12 cellular contexts compared by ENCODE assay signal in the genomic region with DNA sequence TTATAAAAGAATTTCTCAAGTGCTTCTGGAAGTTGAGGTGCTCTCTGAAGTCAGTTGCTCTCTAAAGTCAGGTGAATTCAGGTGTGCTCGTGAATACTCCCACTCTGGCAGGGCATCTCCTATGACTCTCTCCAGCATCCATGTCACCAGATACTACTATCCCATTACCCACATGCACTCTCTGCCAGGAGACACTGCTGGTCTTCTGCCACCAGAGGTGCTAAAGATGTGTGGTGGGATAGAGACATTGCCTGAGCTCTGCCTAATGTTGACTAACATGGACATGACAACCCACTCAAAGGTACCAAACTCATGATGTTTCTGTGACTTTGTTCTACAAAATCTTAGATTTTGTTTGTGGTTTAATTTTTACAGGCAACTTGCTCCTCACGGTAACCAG.
DNase-seq lines count a peak whose midpoint lies in the region; ATAC-seq and TF ChIP-seq lines count a peak whose summit lies in the region.
"Had no signal": no experiment of that assay in that cellular context is flagged by ENCODE, and none has a peak within 500 bp of the region (broad histone marks: within the 10 kb centered on the region; RNA-seq: fewer than 3 reads in every experiment).

No MANE protein-coding gene starts in this region.

- no peaks in the 10 kb centered on the region for H3K36me3 ChIP-seq in brain microvascular endothelial cell (replicated peaks)
- H3K36me3 ChIP-seq: left lung had no signal

- TF ChIP-seq CTCF in 22Rv1 (IDR thresholded peaks at IDR 0.05), result peak; percentile 8; the same call in 1 of the 2 replicates
- TF ChIP-seq CTCF in GM12865 (IDR thresholded peaks at IDR 0.05; ENCODE audit: insufficient read depth, low read depth, low read length, missing control alignments), result peak; percentile 27
- TF ChIP-seq CTCF in brain microvascular endothelial cell (IDR thresholded peaks at IDR 0.05; ENCODE audit: low read depth, low read length, missing control alignments), result peak; percentile 38

- DNase-seq in GM12865 (ENCODE audit: low read depth) (peak; percentile 18), HuH-7.5 (ENCODE audit: low spot score) (peak; percentile 21), brain microvascular endothelial cell (no peak), SHP77 (lab: John Stamatoyannopoulos, UW) (no peak), SHP77 treated with DMSO at 0.1 percent for 48 hours (lab: John Stamatoyannopoulos, UW) (no peak)
- DNase-seq in effector CD8-positive, alpha-beta T cell (lab: John Stamatoyannopoulos, UW), result no peak
- DNase-seq: activated CD4-positive, alpha-beta T cell treated with anti-CD3 and anti-CD28 coated beads for 4 hours; CD4-positive, alpha-beta T cell; left lung had no signal

- ATAC-seq in HG02981 (IDR thresholded peaks at IDR 0.05; ENCODE audit: unreplicated experiment), result no peak
- ATAC-seq: esophagus mucosa, left lung had no signal

- in situ Hi-C loops in brain microvascular endothelial cell (cut with HindIII; ENCODE audit: low pct_ligation_motif_present, low sequenced_read_pairs), result no loop called here

- H3K27me3 ChIP-seq in brain microvascular endothelial cell (replicated peaks), result no peaks in the 10 kb centered on the region
- H3K27me3 ChIP-seq: left lung had no signal

- H3K4me3 ChIP-seq in GM12865 (ENCODE audit: low read depth, low read length) (no peak overlapping the region), brain microvascular endothelial cell (ENCODE audit: low read depth, low read length) (no peak overlapping the region)
- H3K4me3 ChIP-seq: left lung had no signal

- no peak overlapping the region for H3K27ac ChIP-seq in 22Rv1
- H3K27ac ChIP-seq in brain microvascular endothelial cell, result no peak overlapping the region
- H3K27ac ChIP-seq: left lung had no signal

Comparison
In these comparisons a context has a peak if more than half of its experiments do, and no peak if none do; other contexts are left out.
1. DNase-seq: peak in GM12865 (single experiment) and HuH-7.5 (single experiment); none in brain microvascular endothelial cell (single experiment), effector CD8-positive, alpha-beta T cell (single experiment), SHP77 (0 of 2) and SHP77 treated with DMSO at 0.1 percent for 48 hours (single experiment).
2. Peak in every context shown above with its lines, with median percentiles within 50 percentile points of each other: CTCF ChIP-seq.